8 cellular contexts compared by ENCODE assay signal in the genomic region with DNA sequence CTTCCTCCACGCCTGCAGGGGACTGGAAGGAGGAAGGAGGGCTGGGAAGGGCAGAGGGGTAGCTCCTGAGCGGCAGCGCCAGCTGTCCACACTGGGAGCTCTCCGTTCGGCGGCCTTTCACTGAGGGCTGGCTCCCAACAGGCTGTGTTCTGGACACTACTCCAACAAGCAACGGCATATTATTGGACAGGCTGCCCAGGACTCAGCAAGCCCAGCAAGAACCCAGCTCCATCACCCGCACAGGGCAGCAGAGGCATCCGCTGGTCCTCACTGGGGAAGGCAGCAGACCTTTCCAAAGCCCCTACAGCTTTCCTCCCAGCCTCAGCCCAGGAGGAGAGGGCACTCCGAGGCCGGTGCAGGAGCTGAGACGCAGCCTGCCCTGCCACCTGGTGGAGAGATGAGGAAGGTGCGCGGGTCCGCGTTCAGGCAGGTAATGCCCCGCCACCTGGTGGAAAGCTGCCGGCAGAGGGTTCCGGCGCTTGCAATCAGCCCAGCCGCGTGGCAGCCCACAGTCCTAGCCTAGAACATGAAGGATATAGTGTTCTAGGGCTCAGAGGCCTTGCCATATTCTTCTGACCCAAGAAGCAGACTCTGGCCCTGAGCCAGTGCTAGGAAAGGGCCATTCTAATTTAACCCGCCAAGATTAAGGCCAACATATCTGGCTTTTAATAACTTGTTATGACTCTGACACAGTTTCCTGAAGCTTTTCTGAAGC.
DNase-seq lines count a peak whose midpoint lies in the region; ATAC-seq lines count a peak whose summit lies in the region.

No MANE protein-coding gene starts in this region.

- H3K27ac Mint-ChIP-seq in central memory CD8-positive, alpha-beta T cell (ENCODE audit: low read depth), result no peak overlapping the region

- ATAC-seq in GM19025 (IDR thresholded peaks at IDR 0.05; ENCODE audit: low read depth, unreplicated experiment) (peak; percentile 87), HG03175 (IDR thresholded peaks at IDR 0.05; ENCODE audit: unreplicated experiment) (peak; percentile 92)
- ATAC-seq in central memory CD8-positive, alpha-beta T cell (replicated peaks; ENCODE audit: extremely low read depth, poor library complexity, severe bottlenecking), result peak; percentile 98

- H3K4me3 Mint-ChIP-seq in central memory CD8-positive, alpha-beta T cell, result no peak overlapping the region

- peak; percentile 25 to 53 for DNase-seq in AML-193 (lab: John Stamatoyannopoulos, UW)
- peak; percentile 64 for DNase-seq in NCI-H226
- DNase-seq in activated CD4-positive, CD25-positive, alpha-beta regulatory T cell treated with anti-CD3 and anti-CD28 coated beads, Interleukin-2, amount 50 U/mL, for 72 hours, result peak; percentile 91
- DNase-seq in central memory CD8-positive, alpha-beta T cell (ENCODE audit: low spot score in 2 of 2), result peak; percentile 83 to 89
- DNase-seq in stimulated activated CD4-positive, alpha-beta T cell treated with anti-CD3 and anti-CD28 coated beads, Interleukin-2, amount 100 ng/mL, for 24 hours, result peak; percentile 90 to 94

- H3K27me3 Mint-ChIP-seq in central memory CD8-positive, alpha-beta T cell, result peaks cover 29% of the 10 kb centered on the region

- no peaks in the 10 kb centered on the region for H3K4me1 Mint-ChIP-seq in central memory CD8-positive, alpha-beta T cell

- H3K27me3 ChIP-seq in layer of hippocampus (ENCODE audit: control insufficient read depth, insufficient read depth, low read length), result no peaks in the 10 kb centered on the region

- peak overlapping the region; percentile 11 for H3K27ac ChIP-seq in layer of hippocampus (ENCODE audit: low read depth, low read length)

- peaks cover 4% of the 10 kb centered on the region for H3K36me3 Mint-ChIP-seq in central memory CD8-positive, alpha-beta T cell (ENCODE audit: insufficient read depth)

- no peaks in the 10 kb centered on the region for H3K9me3 Mint-ChIP-seq in central memory CD8-positive, alpha-beta T cell

Comparison
In these comparisons a context has a peak if more than half of its experiments do, and no peak if none do; other contexts are left out.
1. Peak in every context shown above with its lines: DNase-seq, ATAC-seq and H3K27ac ChIP-seq.
2. DNase-seq: peak in every context shown above with its lines; median percentile 92 in stimulated activated CD4-positive, alpha-beta T cell treated with anti-CD3 and anti-CD28 coated beads, Interleukin-2, amount 100 ng/mL, for 24 hours; 91 in activated CD4-positive, CD25-positive, alpha-beta regulatory T cell treated with anti-CD3 and anti-CD28 coated beads, Interleukin-2, amount 50 U/mL, for 72 hours; 86 in central memory CD8-positive, alpha-beta T cell; 64 in NCI-H226; 39 in AML-193.